Comparison of ENCODE assay signal across 1 cellular context in the genomic region with DNA sequence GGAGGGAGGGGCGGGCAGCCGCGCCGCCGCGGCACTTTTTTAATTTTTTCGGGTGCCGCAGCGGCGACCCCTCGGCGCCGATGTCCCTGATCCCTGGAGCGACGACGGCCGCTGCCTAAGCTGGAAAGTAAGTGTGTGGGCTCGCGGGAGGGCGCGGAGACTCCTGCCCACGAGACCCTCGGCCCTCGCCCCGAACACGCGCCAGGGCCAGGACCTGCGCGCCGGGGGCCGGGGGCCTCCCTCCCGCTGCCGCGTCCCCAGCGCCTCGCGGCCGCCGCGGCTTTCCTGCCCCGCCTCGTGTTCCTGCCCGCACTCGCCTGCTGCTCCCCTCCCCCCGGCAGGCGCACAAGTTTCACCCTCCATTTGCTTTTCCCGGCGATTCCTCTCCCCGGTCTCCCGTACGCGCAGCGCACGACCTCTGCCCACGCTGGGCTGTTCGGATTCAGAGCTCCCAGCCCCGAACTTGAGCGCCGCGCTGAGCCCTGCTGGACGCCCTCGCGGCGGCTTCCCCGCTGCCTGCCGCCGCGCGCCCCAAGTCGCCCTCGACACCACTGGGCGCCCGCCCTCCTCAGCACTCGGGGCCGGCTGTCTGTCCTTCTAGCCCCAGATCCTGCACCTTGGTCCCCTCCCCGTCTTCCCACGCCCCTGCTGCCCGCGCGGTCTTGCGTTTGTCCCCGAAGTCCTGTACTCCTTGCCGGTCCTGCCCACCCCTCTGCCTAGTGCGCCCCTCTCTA.
TF ChIP-seq lines count a peak whose summit lies in the region.

No MANE protein-coding gene starts in this region.

TF ChIP-seq in K562, 482 proteins besides CTCF, POLR2A, EP300 and RAD21 (continued from another document and continues in another):
- TF ChIP-seq, protein P1, sequence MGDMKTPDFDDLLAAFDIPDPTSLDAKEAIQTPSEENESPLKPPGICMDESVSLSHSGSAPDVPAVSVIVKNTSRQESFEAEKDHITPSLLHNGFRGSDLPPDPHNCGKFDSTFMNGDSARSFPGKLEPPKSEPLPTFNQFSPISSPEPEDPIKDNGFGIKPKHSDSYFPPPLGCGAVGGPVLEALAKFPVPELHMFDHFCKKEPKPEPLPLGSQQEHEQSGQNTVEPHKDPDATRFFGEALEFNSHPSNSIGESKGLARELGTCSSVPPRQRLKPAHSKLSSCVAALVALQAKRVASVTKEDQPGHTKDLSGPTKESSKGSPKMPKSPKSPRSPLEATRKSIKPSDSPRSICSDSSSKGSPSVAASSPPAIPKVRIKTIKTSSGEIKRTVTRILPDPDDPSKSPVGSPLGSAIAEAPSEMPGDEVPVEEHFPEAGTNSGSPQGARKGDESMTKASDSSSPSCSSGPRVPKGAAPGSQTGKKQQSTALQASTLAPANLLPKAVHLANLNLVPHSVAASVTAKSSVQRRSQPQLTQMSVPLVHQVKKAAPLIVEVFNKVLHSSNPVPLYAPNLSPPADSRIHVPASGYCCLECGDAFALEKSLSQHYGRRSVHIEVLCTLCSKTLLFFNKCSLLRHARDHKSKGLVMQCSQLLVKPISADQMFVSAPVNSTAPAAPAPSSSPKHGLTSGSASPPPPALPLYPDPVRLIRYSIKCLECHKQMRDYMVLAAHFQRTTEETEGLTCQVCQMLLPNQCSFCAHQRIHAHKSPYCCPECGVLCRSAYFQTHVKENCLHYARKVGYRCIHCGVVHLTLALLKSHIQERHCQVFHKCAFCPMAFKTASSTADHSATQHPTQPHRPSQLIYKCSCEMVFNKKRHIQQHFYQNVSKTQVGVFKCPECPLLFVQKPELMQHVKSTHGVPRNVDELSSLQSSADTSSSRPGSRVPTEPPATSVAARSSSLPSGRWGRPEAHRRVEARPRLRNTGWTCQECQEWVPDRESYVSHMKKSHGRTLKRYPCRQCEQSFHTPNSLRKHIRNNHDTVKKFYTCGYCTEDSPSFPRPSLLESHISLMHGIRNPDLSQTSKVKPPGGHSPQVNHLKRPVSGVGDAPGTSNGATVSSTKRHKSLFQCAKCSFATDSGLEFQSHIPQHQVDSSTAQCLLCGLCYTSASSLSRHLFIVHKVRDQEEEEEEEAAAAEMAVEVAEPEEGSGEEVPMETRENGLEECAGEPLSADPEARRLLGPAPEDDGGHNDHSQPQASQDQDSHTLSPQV (IDR thresholded peaks at IDR 0.05), result peak; percentile 73; the same call in 1 of the 2 replicates
- TF ChIP-seq TEAD4 (IDR thresholded peaks at IDR 0.05; ENCODE audit: low read length), result peak; percentile 20; the same call in 1 of the 2 replicates
- TF ChIP-seq TEAD4 (CRISPR knock-in tag; IDR thresholded peaks at IDR 0.05; ENCODE audit: borderline replicate concordance), result no peak
- TF ChIP-seq, protein P2, sequence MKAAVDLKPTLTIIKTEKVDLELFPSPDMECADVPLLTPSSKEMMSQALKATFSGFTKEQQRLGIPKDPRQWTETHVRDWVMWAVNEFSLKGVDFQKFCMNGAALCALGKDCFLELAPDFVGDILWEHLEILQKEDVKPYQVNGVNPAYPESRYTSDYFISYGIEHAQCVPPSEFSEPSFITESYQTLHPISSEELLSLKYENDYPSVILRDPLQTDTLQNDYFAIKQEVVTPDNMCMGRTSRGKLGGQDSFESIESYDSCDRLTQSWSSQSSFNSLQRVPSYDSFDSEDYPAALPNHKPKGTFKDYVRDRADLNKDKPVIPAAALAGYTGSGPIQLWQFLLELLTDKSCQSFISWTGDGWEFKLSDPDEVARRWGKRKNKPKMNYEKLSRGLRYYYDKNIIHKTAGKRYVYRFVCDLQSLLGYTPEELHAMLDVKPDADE (conservative IDR thresholded peaks at IDR 0.05; ENCODE audit: control insufficient read depth, low read depth, low read length), result 0 out of 2 replicates have a peak, but pooled peaks have one; percentile 27
- TF ChIP-seq PHF8 (IDR thresholded peaks at IDR 0.05; ENCODE audit: borderline replicate concordance, low read length), result peak; percentile 41; the same call in 1 of the 2 replicates
- no peak for TF ChIP-seq ZFP1 (CRISPR knock-in tag; IDR thresholded peaks at IDR 0.05)
- TF ChIP-seq FOXP1 (CRISPR knock-in tag; IDR thresholded peaks at IDR 0.05), result peak; percentile 80; the same call in 1 of the 2 replicates
- TF ChIP-seq, protein P3, sequence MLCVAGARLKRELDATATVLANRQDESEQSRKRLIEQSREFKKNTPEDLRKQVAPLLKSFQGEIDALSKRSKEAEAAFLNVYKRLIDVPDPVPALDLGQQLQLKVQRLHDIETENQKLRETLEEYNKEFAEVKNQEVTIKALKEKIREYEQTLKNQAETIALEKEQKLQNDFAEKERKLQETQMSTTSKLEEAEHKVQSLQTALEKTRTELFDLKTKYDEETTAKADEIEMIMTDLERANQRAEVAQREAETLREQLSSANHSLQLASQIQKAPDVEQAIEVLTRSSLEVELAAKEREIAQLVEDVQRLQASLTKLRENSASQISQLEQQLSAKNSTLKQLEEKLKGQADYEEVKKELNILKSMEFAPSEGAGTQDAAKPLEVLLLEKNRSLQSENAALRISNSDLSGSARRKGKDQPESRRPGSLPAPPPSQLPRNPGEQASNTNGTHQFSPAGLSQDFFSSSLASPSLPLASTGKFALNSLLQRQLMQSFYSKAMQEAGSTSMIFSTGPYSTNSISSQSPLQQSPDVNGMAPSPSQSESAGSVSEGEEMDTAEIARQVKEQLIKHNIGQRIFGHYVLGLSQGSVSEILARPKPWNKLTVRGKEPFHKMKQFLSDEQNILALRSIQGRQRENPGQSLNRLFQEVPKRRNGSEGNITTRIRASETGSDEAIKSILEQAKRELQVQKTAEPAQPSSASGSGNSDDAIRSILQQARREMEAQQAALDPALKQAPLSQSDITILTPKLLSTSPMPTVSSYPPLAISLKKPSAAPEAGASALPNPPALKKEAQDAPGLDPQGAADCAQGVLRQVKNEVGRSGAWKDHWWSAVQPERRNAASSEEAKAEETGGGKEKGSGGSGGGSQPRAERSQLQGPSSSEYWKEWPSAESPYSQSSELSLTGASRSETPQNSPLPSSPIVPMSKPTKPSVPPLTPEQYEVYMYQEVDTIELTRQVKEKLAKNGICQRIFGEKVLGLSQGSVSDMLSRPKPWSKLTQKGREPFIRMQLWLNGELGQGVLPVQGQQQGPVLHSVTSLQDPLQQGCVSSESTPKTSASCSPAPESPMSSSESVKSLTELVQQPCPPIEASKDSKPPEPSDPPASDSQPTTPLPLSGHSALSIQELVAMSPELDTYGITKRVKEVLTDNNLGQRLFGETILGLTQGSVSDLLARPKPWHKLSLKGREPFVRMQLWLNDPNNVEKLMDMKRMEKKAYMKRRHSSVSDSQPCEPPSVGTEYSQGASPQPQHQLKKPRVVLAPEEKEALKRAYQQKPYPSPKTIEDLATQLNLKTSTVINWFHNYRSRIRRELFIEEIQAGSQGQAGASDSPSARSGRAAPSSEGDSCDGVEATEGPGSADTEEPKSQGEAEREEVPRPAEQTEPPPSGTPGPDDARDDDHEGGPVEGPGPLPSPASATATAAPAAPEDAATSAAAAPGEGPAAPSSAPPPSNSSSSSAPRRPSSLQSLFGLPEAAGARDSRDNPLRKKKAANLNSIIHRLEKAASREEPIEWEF (CRISPR knock-in tag; IDR thresholded peaks at IDR 0.05), result no peak
- 0 out of 2 replicates have a peak, but pooled peaks have one; percentile 13 for TF ChIP-seq GTF2F1 (IDR thresholded peaks at IDR 0.05; ENCODE audit: low read depth, low read length)
- TF ChIP-seq, protein P4, sequence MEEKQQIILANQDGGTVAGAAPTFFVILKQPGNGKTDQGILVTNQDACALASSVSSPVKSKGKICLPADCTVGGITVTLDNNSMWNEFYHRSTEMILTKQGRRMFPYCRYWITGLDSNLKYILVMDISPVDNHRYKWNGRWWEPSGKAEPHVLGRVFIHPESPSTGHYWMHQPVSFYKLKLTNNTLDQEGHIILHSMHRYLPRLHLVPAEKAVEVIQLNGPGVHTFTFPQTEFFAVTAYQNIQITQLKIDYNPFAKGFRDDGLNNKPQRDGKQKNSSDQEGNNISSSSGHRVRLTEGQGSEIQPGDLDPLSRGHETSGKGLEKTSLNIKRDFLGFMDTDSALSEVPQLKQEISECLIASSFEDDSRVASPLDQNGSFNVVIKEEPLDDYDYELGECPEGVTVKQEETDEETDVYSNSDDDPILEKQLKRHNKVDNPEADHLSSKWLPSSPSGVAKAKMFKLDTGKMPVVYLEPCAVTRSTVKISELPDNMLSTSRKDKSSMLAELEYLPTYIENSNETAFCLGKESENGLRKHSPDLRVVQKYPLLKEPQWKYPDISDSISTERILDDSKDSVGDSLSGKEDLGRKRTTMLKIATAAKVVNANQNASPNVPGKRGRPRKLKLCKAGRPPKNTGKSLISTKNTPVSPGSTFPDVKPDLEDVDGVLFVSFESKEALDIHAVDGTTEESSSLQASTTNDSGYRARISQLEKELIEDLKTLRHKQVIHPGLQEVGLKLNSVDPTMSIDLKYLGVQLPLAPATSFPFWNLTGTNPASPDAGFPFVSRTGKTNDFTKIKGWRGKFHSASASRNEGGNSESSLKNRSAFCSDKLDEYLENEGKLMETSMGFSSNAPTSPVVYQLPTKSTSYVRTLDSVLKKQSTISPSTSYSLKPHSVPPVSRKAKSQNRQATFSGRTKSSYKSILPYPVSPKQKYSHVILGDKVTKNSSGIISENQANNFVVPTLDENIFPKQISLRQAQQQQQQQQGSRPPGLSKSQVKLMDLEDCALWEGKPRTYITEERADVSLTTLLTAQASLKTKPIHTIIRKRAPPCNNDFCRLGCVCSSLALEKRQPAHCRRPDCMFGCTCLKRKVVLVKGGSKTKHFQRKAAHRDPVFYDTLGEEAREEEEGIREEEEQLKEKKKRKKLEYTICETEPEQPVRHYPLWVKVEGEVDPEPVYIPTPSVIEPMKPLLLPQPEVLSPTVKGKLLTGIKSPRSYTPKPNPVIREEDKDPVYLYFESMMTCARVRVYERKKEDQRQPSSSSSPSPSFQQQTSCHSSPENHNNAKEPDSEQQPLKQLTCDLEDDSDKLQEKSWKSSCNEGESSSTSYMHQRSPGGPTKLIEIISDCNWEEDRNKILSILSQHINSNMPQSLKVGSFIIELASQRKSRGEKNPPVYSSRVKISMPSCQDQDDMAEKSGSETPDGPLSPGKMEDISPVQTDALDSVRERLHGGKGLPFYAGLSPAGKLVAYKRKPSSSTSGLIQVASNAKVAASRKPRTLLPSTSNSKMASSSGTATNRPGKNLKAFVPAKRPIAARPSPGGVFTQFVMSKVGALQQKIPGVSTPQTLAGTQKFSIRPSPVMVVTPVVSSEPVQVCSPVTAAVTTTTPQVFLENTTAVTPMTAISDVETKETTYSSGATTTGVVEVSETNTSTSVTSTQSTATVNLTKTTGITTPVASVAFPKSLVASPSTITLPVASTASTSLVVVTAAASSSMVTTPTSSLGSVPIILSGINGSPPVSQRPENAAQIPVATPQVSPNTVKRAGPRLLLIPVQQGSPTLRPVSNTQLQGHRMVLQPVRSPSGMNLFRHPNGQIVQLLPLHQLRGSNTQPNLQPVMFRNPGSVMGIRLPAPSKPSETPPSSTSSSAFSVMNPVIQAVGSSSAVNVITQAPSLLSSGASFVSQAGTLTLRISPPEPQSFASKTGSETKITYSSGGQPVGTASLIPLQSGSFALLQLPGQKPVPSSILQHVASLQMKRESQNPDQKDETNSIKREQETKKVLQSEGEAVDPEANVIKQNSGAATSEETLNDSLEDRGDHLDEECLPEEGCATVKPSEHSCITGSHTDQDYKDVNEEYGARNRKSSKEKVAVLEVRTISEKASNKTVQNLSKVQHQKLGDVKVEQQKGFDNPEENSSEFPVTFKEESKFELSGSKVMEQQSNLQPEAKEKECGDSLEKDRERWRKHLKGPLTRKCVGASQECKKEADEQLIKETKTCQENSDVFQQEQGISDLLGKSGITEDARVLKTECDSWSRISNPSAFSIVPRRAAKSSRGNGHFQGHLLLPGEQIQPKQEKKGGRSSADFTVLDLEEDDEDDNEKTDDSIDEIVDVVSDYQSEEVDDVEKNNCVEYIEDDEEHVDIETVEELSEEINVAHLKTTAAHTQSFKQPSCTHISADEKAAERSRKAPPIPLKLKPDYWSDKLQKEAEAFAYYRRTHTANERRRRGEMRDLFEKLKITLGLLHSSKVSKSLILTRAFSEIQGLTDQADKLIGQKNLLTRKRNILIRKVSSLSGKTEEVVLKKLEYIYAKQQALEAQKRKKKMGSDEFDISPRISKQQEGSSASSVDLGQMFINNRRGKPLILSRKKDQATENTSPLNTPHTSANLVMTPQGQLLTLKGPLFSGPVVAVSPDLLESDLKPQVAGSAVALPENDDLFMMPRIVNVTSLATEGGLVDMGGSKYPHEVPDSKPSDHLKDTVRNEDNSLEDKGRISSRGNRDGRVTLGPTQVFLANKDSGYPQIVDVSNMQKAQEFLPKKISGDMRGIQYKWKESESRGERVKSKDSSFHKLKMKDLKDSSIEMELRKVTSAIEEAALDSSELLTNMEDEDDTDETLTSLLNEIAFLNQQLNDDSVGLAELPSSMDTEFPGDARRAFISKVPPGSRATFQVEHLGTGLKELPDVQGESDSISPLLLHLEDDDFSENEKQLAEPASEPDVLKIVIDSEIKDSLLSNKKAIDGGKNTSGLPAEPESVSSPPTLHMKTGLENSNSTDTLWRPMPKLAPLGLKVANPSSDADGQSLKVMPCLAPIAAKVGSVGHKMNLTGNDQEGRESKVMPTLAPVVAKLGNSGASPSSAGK (IDR thresholded peaks at IDR 0.05), result peak; percentile 83
- TF ChIP-seq HEY1 (CRISPR knock-in tag; IDR thresholded peaks at IDR 0.05; ENCODE audit: borderline replicate concordance), result no peak
- TF ChIP-seq, protein P5, sequence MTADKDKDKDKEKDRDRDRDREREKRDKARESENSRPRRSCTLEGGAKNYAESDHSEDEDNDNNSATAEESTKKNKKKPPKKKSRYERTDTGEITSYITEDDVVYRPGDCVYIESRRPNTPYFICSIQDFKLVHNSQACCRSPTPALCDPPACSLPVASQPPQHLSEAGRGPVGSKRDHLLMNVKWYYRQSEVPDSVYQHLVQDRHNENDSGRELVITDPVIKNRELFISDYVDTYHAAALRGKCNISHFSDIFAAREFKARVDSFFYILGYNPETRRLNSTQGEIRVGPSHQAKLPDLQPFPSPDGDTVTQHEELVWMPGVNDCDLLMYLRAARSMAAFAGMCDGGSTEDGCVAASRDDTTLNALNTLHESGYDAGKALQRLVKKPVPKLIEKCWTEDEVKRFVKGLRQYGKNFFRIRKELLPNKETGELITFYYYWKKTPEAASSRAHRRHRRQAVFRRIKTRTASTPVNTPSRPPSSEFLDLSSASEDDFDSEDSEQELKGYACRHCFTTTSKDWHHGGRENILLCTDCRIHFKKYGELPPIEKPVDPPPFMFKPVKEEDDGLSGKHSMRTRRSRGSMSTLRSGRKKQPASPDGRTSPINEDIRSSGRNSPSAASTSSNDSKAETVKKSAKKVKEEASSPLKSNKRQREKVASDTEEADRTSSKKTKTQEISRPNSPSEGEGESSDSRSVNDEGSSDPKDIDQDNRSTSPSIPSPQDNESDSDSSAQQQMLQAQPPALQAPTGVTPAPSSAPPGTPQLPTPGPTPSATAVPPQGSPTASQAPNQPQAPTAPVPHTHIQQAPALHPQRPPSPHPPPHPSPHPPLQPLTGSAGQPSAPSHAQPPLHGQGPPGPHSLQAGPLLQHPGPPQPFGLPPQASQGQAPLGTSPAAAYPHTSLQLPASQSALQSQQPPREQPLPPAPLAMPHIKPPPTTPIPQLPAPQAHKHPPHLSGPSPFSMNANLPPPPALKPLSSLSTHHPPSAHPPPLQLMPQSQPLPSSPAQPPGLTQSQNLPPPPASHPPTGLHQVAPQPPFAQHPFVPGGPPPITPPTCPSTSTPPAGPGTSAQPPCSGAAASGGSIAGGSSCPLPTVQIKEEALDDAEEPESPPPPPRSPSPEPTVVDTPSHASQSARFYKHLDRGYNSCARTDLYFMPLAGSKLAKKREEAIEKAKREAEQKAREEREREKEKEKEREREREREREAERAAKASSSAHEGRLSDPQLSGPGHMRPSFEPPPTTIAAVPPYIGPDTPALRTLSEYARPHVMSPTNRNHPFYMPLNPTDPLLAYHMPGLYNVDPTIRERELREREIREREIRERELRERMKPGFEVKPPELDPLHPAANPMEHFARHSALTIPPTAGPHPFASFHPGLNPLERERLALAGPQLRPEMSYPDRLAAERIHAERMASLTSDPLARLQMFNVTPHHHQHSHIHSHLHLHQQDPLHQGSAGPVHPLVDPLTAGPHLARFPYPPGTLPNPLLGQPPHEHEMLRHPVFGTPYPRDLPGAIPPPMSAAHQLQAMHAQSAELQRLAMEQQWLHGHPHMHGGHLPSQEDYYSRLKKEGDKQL (CRISPR knock-in tag; IDR thresholded peaks at IDR 0.05; ENCODE audit: borderline replicate concordance), result peak; percentile 82; the same call in 1 of the 2 replicates
